In genomic region chr2:74391209-74391579, GRCh38 we compare ENCODE assay signal across 1 cellular context.
TF ChIP-seq lines count a peak whose summit lies in the region.

No MANE protein-coding gene starts in this region.

TF ChIP-seq in K562, 482 proteins besides CTCF, POLR2A, EP300 and RAD21 (continues in another document):
- no peak for TF ChIP-seq ZBTB26 (CRISPR knock-in tag; IDR thresholded peaks at IDR 0.05)
- TF ChIP-seq CLOCK (CRISPR knock-in tag; IDR thresholded peaks at IDR 0.05; ENCODE audit: borderline replicate concordance), result no peak
- TF ChIP-seq RERE (CRISPR knock-in tag; IDR thresholded peaks at IDR 0.05; ENCODE audit: borderline replicate concordance), result no peak
- no peak for TF ChIP-seq KLF16 (IDR thresholded peaks at IDR 0.05)
- no peak for TF ChIP-seq USF2 (CRISPR knock-in tag; IDR thresholded peaks at IDR 0.05)
- TF ChIP-seq ATF3 (IDR thresholded peaks at IDR 0.05), result no peak
- TF ChIP-seq ATF3 (CRISPR knock-in tag; conservative IDR thresholded peaks at IDR 0.05), result no peak
- no peak for TF ChIP-seq SIRT6 (IDR thresholded peaks at IDR 0.05; ENCODE audit: low read depth, low read length)
- TF ChIP-seq YBX1 (IDR thresholded peaks at IDR 0.05), result no peak
- peak; percentile 24; the same call in 1 of the 2 replicates for TF ChIP-seq ESRRA (IDR thresholded peaks at IDR 0.05; ENCODE audit: borderline replicate concordance, low read depth)
- no peak for TF ChIP-seq ZNF280A (IDR thresholded peaks at IDR 0.05; ENCODE audit: low read depth, partially characterized antibody)
- TF ChIP-seq GTF2E2 (tag; IDR thresholded peaks at IDR 0.05), result no peak
- TF ChIP-seq SNRNP70 (optimal IDR thresholded peaks at IDR 0.05; ENCODE audit: low read depth, low read length), result no peak
- TF ChIP-seq RBFOX2 (IDR thresholded peaks at IDR 0.05; ENCODE audit: low read depth, low read length), result no peak
- no peak for TF ChIP-seq STAT5A (IDR thresholded peaks at IDR 0.05; ENCODE audit: borderline replicate concordance, low read length)
- TF ChIP-seq PML (IDR thresholded peaks at IDR 0.05; ENCODE audit: low read length), result no peak
- peak in 1 of 2 experiments; percentile 52; a peak in 1 of 4 replicates for TF ChIP-seq RCOR1 (IDR thresholded peaks at IDR 0.05; ENCODE audit: borderline replicate concordance in 1 of 2, low read depth in 2 of 2, low read length in 2 of 2)
- peak; percentile 32; the same call in 1 of the 2 replicates for TF ChIP-seq SMARCE1 (IDR thresholded peaks at IDR 0.05)
- no peak for TF ChIP-seq PURB (CRISPR knock-in tag; IDR thresholded peaks at IDR 0.05; ENCODE audit: low read depth)
- no peak for TF ChIP-seq ZSCAN32 (CRISPR knock-in tag; IDR thresholded peaks at IDR 0.05)
- no peak for TF ChIP-seq ZNF561 (CRISPR knock-in tag; conservative IDR thresholded peaks at IDR 0.05)
- TF ChIP-seq ZNF699 (CRISPR knock-in tag; IDR thresholded peaks at IDR 0.05; ENCODE audit: insufficient replicate concordance), result no peak
- TF ChIP-seq PKNOX1 (IDR thresholded peaks at IDR 0.05), result peak; percentile 35; the same call in 1 of the 2 replicates
- no peak for TF ChIP-seq XRCC5 (IDR thresholded peaks at IDR 0.05; ENCODE audit: low read depth, low read length)
- no peak for TF ChIP-seq RNF2 (IDR thresholded peaks at IDR 0.05)
- peak; percentile 76 for TF ChIP-seq GATA2 (CRISPR knock-in tag; IDR thresholded peaks at IDR 0.05)
- 0 out of 2 replicates have a peak, but pooled peaks have one; percentile 0 for TF ChIP-seq ZNF395 (CRISPR knock-in tag; IDR thresholded peaks at IDR 0.05)
- no peak for TF ChIP-seq ZBTB1 (CRISPR knock-in tag; IDR thresholded peaks at IDR 0.05; ENCODE audit: borderline replicate concordance, low read depth)
- TF ChIP-seq ZEB2 (IDR thresholded peaks at IDR 0.05), result no peak
- TF ChIP-seq CREB5 (CRISPR knock-in tag; IDR thresholded peaks at IDR 0.05), result no peak
- no peak for TF ChIP-seq LEF1 (IDR thresholded peaks at IDR 0.05)
- no peak for TF ChIP-seq MCM7 (IDR thresholded peaks at IDR 0.05)
- no peak for TF ChIP-seq PBX2 (CRISPR knock-in tag; IDR thresholded peaks at IDR 0.05; ENCODE audit: low read depth)
- 0 out of 2 replicates have a peak, but pooled peaks have one; percentile 21 for TF ChIP-seq PBX2 (tag; conservative IDR thresholded peaks at IDR 0.05; ENCODE audit: low read depth)
- no peak for TF ChIP-seq POLR2AphosphoS2 (IDR thresholded peaks at IDR 0.05; ENCODE audit: low read length)
- peak; percentile 81; the same call in 1 of the 2 replicates for TF ChIP-seq CTBP1 (IDR thresholded peaks at IDR 0.05; ENCODE audit: borderline replicate concordance)
- TF ChIP-seq TCF7 (IDR thresholded peaks at IDR 0.05; ENCODE audit: borderline replicate concordance), result no peak
- peak in 1 of 2 experiments; percentile 32; a peak in 1 of 4 replicates for TF ChIP-seq KDM1A (IDR thresholded peaks at IDR 0.05)
- TF ChIP-seq DEAF1 (CRISPR knock-in tag; IDR thresholded peaks at IDR 0.05), result no peak
- no peak for TF ChIP-seq MAFK (IDR thresholded peaks at IDR 0.05; ENCODE audit: low read length)
- no peak for TF ChIP-seq SMAD2 (IDR thresholded peaks at IDR 0.05; ENCODE audit: low read depth, low read length)
